In the genomic region with DNA sequence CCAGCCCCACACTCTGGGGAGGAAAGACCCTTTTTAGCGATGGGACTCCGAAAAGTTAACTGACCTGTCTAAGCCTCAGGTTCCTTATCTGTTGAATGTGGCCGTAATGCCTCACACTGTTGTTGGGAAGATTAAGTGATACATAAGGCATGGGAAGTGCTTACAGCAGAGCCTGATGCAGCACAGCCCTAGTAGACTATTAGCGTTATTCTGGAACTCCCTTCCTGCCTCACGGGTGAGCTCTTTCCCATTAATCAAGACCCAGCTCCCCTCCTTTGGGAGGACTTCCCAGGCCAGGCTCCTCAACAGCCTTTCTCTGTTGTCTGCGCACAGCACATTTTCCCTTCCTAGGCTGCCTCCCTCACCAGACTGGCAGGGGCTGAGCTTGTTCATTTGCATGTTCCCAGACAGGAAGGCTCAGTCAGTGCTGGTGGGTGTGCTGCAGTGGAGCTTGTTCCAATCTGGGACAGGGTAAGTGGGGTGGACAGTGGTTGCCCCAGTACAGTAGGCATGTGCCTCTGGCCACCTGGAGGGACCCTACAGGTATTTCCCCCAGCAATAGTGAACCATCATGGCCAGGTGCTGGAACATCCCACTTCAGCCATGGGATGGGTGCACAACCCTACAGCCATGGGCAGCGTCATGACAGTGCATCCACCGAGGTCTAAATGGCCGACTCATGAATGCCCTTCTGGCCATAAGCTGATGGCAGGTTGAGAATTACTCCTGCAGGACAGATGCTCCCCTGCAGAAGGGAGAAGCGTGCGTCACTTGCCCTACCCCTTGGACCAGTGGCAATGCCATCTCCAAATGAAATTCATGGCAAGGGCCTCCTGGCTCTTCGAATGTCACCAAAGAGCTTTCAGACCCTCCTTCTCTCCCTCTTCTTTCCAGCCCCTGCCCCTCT, we compare ENCODE assay signal across 9 cellular contexts. TPM values are rescaled to one million over a fixed set of nuclear protein-coding genes. Genes with fewer than 3 reads are reported as not detected.
DNase-seq lines count a peak whose midpoint lies in the region; ATAC-seq, FAIRE-seq and TF ChIP-seq lines count a peak whose summit lies in the region.
"Had no signal": no experiment of that assay in that cellular context is flagged by ENCODE, and none has a peak within 500 bp of the region (broad histone marks: within the 10 kb centered on the region; RNA-seq: fewer than 3 reads in every experiment).

No MANE protein-coding gene starts in this region.

- H3K9ac ChIP-seq in Karpas-422 (ENCODE audit: low read length): no peak overlapping the region
- no peak overlapping the region for H3K9ac ChIP-seq in endothelial cell of umbilical vein (replicated peaks; ENCODE audit: extremely low read depth, insufficient read depth, low read length)
- H3K9ac ChIP-seq in GM23248: no peak overlapping the region

- in situ Hi-C loops in GM23248 (cut with MboI): no loop called here

- no peak for TF ChIP-seq CTCF in endothelial cell of umbilical vein (IDR thresholded peaks at IDR 0.05; ENCODE audit: extremely low read depth in 1 of 2, insufficient read depth in 1 of 2, low read depth in 1 of 2, low read length in 2 of 2)
- TF ChIP-seq CTCF in hepatocyte (IDR thresholded peaks at IDR 0.05; ENCODE audit: poor library complexity): no peak

- H3K9me3 ChIP-seq in Karpas-422 (ENCODE audit: low read length): no peaks in the 10 kb centered on the region
- no peaks in the 10 kb centered on the region for H3K9me3 ChIP-seq in endothelial cell of umbilical vein (replicated peaks; ENCODE audit: control insufficient read depth, insufficient read depth, low read length)
- no peaks in the 10 kb centered on the region for H3K9me3 ChIP-seq in GM23248 (ENCODE audit: low read depth)
- no peaks in the 10 kb centered on the region for H3K9me3 ChIP-seq in hepatocyte (ENCODE audit: low read depth)

- peak overlapping the region; percentile 91 for H3K27ac Mint-ChIP-seq in activated CD4-positive, alpha-beta T cell treated with anti-CD3 and anti-CD28 coated beads, Interleukin-2, amount 10 ng/mL, durations not matched to agents 7 days and 5 days
- peak overlapping the region; percentile 99 for H3K27ac Mint-ChIP-seq in stimulated activated memory B cell treated with anti-CD40 and anti-IgM and Interleukin-4, amounts not matched to agents 10 μg/mL and 1 μg/mL and 100 μg/mL, for 72 hours

- H2AFZ ChIP-seq in Karpas-422 (ENCODE audit: low read length): peak overlapping the region; percentile 93
- H2AFZ ChIP-seq in endothelial cell of umbilical vein (ENCODE audit: low read depth, low read length): peak overlapping the region; percentile 19
- H2AFZ ChIP-seq in GM23248: no peak overlapping the region
- H2AFZ ChIP-seq in hepatocyte: no peak overlapping the region

- POLR2A ChIA-PET in activated CD4-positive, alpha-beta T cell treated with anti-CD3 and anti-CD28 coated beads, Interleukin-2, amount 10 ng/mL, durations not matched to agents 7 days and 5 days (lab: Charles Lee): interaction anchor here (0.6 kb wide), 1 partner anchor 9 kb away, joined by 3 read pairs; no protein-coding TSS in a partner anchor
- POLR2A ChIA-PET in endothelial cell of umbilical vein (lab: Charles Lee): no interaction called here

- DNase-seq in activated CD4-positive, alpha-beta T cell treated with anti-CD3 and anti-CD28 coated beads, Interleukin-2, amount 10 ng/mL, durations not matched to agents 7 days and 5 days: no peak
- no peak for DNase-seq in activated CD4-positive, alpha-beta T cell treated with anti-CD3 and anti-CD28 coated beads, Interleukin-2, amount 50 U/mL, for 4 hours
- DNase-seq in Karpas-422: no peak
- no peak for DNase-seq in endothelial cell of umbilical vein (ENCODE audit: low read depth, low spot score)
- DNase-seq in GM23248: no peak
- DNase-seq in hepatocyte (ENCODE audit: low spot score): no peak
- no peak for DNase-seq in NCI-H748 (lab: John Stamatoyannopoulos, UW; ENCODE audit: unreplicated experiment)
- DNase-seq: NCI-H1105 had no signal

- H3K27me3 ChIP-seq in Karpas-422 (ENCODE audit: low read length): no peaks in the 10 kb centered on the region
- H3K27me3 ChIP-seq in endothelial cell of umbilical vein (ENCODE audit: control insufficient read depth in 2 of 2, insufficient read depth in 2 of 2, low read length in 2 of 2): peaks cover 0 to 2% of the 10 kb centered on the region in 2 experiments
- H3K27me3 ChIP-seq in GM23248 (replicated peaks; ENCODE audit: insufficient read depth): no peaks in the 10 kb centered on the region
- H3K27me3 ChIP-seq in hepatocyte: no peaks in the 10 kb centered on the region

- no peak for FAIRE-seq in endothelial cell of umbilical vein (lab: Jason Lieb, UNC)

- H3K36me3 ChIP-seq in Karpas-422 (ENCODE audit: insufficient read depth, low read length): no peaks in the 10 kb centered on the region
- H3K36me3 ChIP-seq in endothelial cell of umbilical vein (ENCODE audit: control insufficient read depth in 2 of 2, extremely low read depth in 1 of 2, insufficient read depth in 2 of 2, low read length in 2 of 2): no peaks in the 10 kb centered on the region
- no peaks in the 10 kb centered on the region for H3K36me3 ChIP-seq in GM23248 (ENCODE audit: low read depth)
- no peaks in the 10 kb centered on the region for H3K36me3 ChIP-seq in hepatocyte (replicated peaks; ENCODE audit: insufficient read depth, low read depth)

- peaks cover 3% of the 10 kb centered on the region for H3K36me3 Mint-ChIP-seq in activated CD4-positive, alpha-beta T cell treated with anti-CD3 and anti-CD28 coated beads, Interleukin-2, amount 10 ng/mL, durations not matched to agents 7 days and 5 days (ENCODE audit: low read depth)
- no peaks in the 10 kb centered on the region for H3K36me3 Mint-ChIP-seq in stimulated activated memory B cell treated with anti-CD40 and anti-IgM and Interleukin-4, amounts not matched to agents 10 μg/mL and 1 μg/mL and 100 μg/mL, for 72 hours

- TF ChIP-seq POLR2A in endothelial cell of umbilical vein (IDR thresholded peaks at IDR 0.05; ENCODE audit: low read depth, low read length): no peak

- intact Hi-C loops in endothelial cell of umbilical vein (cut with micrococcal nuclease): no loop called here

- no peaks in the 10 kb centered on the region for H3K9me1 ChIP-seq in endothelial cell of umbilical vein (replicated peaks; ENCODE audit: control insufficient read depth, extremely low read depth, insufficient read depth, low read length)

- WGBS in GM23248 (ENCODE audit: low coverage in 1 of 2, low lambda C conversion rate in 2 of 2, missing lambda C conversion rate in 2 of 2), 2 experiments: 74 to 75% methylated on average over 12 of the region's 12 CpGs
- WGBS in hepatocyte (ENCODE audit: low lambda C conversion rate, missing lambda C conversion rate): 75% methylated on average over 12 of the region's 12 CpGs

- dilution Hi-C loops in endothelial cell of umbilical vein (cut with MboI; ENCODE audit: extremely low pct_ligation_motif_present, low sequenced_read_pairs): no loop called here

- CTCF ChIA-PET in activated CD4-positive, alpha-beta T cell treated with anti-CD3 and anti-CD28 coated beads, Interleukin-2, amount 10 ng/mL, durations not matched to agents 7 days and 5 days (lab: Charles Lee): interaction anchor here (1.2 to 4.0 kb wide), 6 partner anchors 9 to 34 kb away, joined by 3 to 24 read pairs (median 7); no protein-coding TSS in a partner anchor
- CTCF ChIA-PET in endothelial cell of umbilical vein (lab: Charles Lee): interaction anchor here (0.6 to 1.7 kb wide), 4 partner anchors 9 to 25 kb away, joined by 3 to 9 read pairs (median 4); no protein-coding TSS in a partner anchor

- H3K79me2 ChIP-seq in Karpas-422 (ENCODE audit: low read length) (no peaks in the 10 kb centered on the region), endothelial cell of umbilical vein (ENCODE audit: control insufficient read depth, insufficient read depth, low read length) (no peaks in the 10 kb centered on the region), GM23248 (ENCODE audit: insufficient read depth) (no peaks in the 10 kb centered on the region), hepatocyte (no peaks in the 10 kb centered on the region)

- peaks cover 31% of the 10 kb centered on the region for H3K4me1 ChIP-seq in Karpas-422 (ENCODE audit: low read length)
- no peaks in the 10 kb centered on the region for H3K4me1 ChIP-seq in endothelial cell of umbilical vein (ENCODE audit: control insufficient read depth, extremely low read depth, insufficient read depth, low read length)
- H3K4me1 ChIP-seq in GM23248 (ENCODE audit: insufficient read depth): no peaks in the 10 kb centered on the region
- no peaks in the 10 kb centered on the region for H3K4me1 ChIP-seq in hepatocyte (ENCODE audit: insufficient read depth)

- H3K9me3 Mint-ChIP-seq in activated CD4-positive, alpha-beta T cell treated with anti-CD3 and anti-CD28 coated beads, Interleukin-2, amount 10 ng/mL, durations not matched to agents 7 days and 5 days: no peaks in the 10 kb centered on the region
- no peaks in the 10 kb centered on the region for H3K9me3 Mint-ChIP-seq in stimulated activated memory B cell treated with anti-CD40 and anti-IgM and Interleukin-4, amounts not matched to agents 10 μg/mL and 1 μg/mL and 100 μg/mL, for 72 hours

- no peak for ATAC-seq in stimulated activated memory B cell treated with anti-CD40 and anti-IgM and Interleukin-4, amounts not matched to agents 10 μg/mL and 1 μg/mL and 100 μg/mL, for 72 hours

- H3K4me2 ChIP-seq in Karpas-422 (ENCODE audit: low read depth, low read length, poor library complexity, severe bottlenecking) (no peak overlapping the region), endothelial cell of umbilical vein (ENCODE audit: insufficient read depth, low read length) (no peak overlapping the region), GM23248 (ENCODE audit: unreplicated experiment) (no peak overlapping the region), hepatocyte (no peak overlapping the region)

- no peaks in the 10 kb centered on the region for H3K27me3 Mint-ChIP-seq in activated CD4-positive, alpha-beta T cell treated with anti-CD3 and anti-CD28 coated beads, Interleukin-2, amount 10 ng/mL, durations not matched to agents 7 days and 5 days
- no peaks in the 10 kb centered on the region for H3K27me3 Mint-ChIP-seq in stimulated activated memory B cell treated with anti-CD40 and anti-IgM and Interleukin-4, amounts not matched to agents 10 μg/mL and 1 μg/mL and 100 μg/mL, for 72 hours

- H3K4me1 Mint-ChIP-seq in activated CD4-positive, alpha-beta T cell treated with anti-CD3 and anti-CD28 coated beads, Interleukin-2, amount 10 ng/mL, durations not matched to agents 7 days and 5 days: peaks cover 69% of the 10 kb centered on the region
- H3K4me1 Mint-ChIP-seq in stimulated activated memory B cell treated with anti-CD40 and anti-IgM and Interleukin-4, amounts not matched to agents 10 μg/mL and 1 μg/mL and 100 μg/mL, for 72 hours: peaks cover 56% of the 10 kb centered on the region

- no peak overlapping the region for H3K4me3 Mint-ChIP-seq in activated CD4-positive, alpha-beta T cell treated with anti-CD3 and anti-CD28 coated beads, Interleukin-2, amount 10 ng/mL, durations not matched to agents 7 days and 5 days
- H3K4me3 Mint-ChIP-seq in stimulated activated memory B cell treated with anti-CD40 and anti-IgM and Interleukin-4, amounts not matched to agents 10 μg/mL and 1 μg/mL and 100 μg/mL, for 72 hours: peak overlapping the region; percentile 80

- no peaks in the 10 kb centered on the region for H3F3A ChIP-seq in GM23248 (ENCODE audit: insufficient read depth)

- no peak overlapping the region for H3K4me3 ChIP-seq in Karpas-422 (ENCODE audit: low read length)
- H3K4me3 ChIP-seq in endothelial cell of umbilical vein (replicated peaks in 1 of 3; ENCODE audit: insufficient read depth in 1 of 3, low read depth in 1 of 3, low read length in 3 of 3): no peak overlapping the region
- no peak overlapping the region for H3K4me3 ChIP-seq in GM23248
- no peak overlapping the region for H3K4me3 ChIP-seq in hepatocyte

- no TSS peak for BruUV-seq in endothelial cell of umbilical vein (replicated peaks; lab: Mats Ljungman, UMichigan)

- H4K20me1 ChIP-seq in Karpas-422 (ENCODE audit: insufficient read depth, low read depth, low read length) (no peaks in the 10 kb centered on the region), endothelial cell of umbilical vein (replicated peaks; ENCODE audit: control insufficient read depth, extremely low read depth, insufficient read depth, low read length) (no peaks in the 10 kb centered on the region), GM23248 (ENCODE audit: insufficient read depth) (no peaks in the 10 kb centered on the region), hepatocyte (ENCODE audit: insufficient read depth, poor library complexity, severe bottlenecking) (no peaks in the 10 kb centered on the region)

- no peaks in the 10 kb centered on the region for H3K9me2 ChIP-seq in Karpas-422 (replicated peaks; ENCODE audit: insufficient read depth, low read length)
- no peaks in the 10 kb centered on the region for H3K9me2 ChIP-seq in GM23248 (ENCODE audit: insufficient read depth)
- H3K9me2 ChIP-seq in hepatocyte (replicated peaks; ENCODE audit: insufficient read depth): no peaks in the 10 kb centered on the region

- no peak overlapping the region for H3K27ac ChIP-seq in Karpas-422 (ENCODE audit: low read length)
- H3K27ac ChIP-seq in endothelial cell of umbilical vein (ENCODE audit: insufficient read depth, low read depth, low read length): no peak overlapping the region
- H3K27ac ChIP-seq in GM23248: no peak overlapping the region
- H3K27ac ChIP-seq in hepatocyte: no peak overlapping the region

RNA-seq across cellular contexts. Expression of gene PSTPIP1, which starts 5.8 kb away (rescaled TPM):
- total RNA-seq in activated CD4-positive, alpha-beta T cell treated with anti-CD3 and anti-CD28 coated beads, Interleukin-2, amount 10 ng/mL, durations not matched to agents 7 days and 5 days: 100 to 1,000 TPM; 135 to 176 TPM
- total RNA-seq in Karpas-422 (2014; rRNA removed; shearing (Covaris generic); ENCODE audit: low replicate concordance): 13.1 and 40.4 TPM in 2 replicates
- total RNA-seq in endothelial cell of umbilical vein: not detected in 2 replicates
- not detected in 2 replicates for polyA plus RNA-seq in endothelial cell of umbilical vein
- polyA plus RNA-seq in endothelial cell of umbilical vein (2011; cell fraction: cytosol; rRNA removed): not detected in 2 replicates
- polyA plus RNA-seq in endothelial cell of umbilical vein (2011; cell fraction: nucleus; rRNA removed): 0.11 TPM in 1 of 2 replicates, not detected in the other
- not detected in 2 replicates for polyA plus RNA-seq in endothelial cell of umbilical vein (2012)
- polyA minus RNA-seq in endothelial cell of umbilical vein: not detected in 2 replicates
- not detected for polyA minus RNA-seq in endothelial cell of umbilical vein (2011; cell fraction: cytosol; rRNA and poly(A)+ RNA removed)
- polyA minus RNA-seq in endothelial cell of umbilical vein (2011; cell fraction: nucleus; rRNA and poly(A)+ RNA removed): not detected in 2 replicates
- 0.38 TPM in 1 of 2 replicates, not detected in the other for total RNA-seq in GM23248 (2014; rRNA removed; shearing (Covaris generic))
- polyA plus RNA-seq in GM23248 (2016; fragmentation: Nextera tagmentation; extraction: Ambion mirVana): 0.71 and 0.80 TPM in 2 replicates
- not detected in 2 replicates for total RNA-seq in hepatocyte
- 0.69 TPM in 1 of 2 replicates, not detected in the other for polyA plus RNA-seq in hepatocyte

RNA-seq across cellular contexts. Expression of gene RCN2, which starts 57.6 kb away (rescaled TPM):
- total RNA-seq in activated CD4-positive, alpha-beta T cell treated with anti-CD3 and anti-CD28 coated beads, Interleukin-2, amount 10 ng/mL, durations not matched to agents 7 days and 5 days: 10 to 100 TPM; 23.2 to 26.8 TPM
- 69.3 and 84.8 TPM in 2 replicates for total RNA-seq in Karpas-422 (2014; rRNA removed; shearing (Covaris generic); ENCODE audit: low replicate concordance)
- total RNA-seq in endothelial cell of umbilical vein (69.8 and 71.9 TPM in 2 replicates), hepatocyte (147 and 153 TPM in 2 replicates)
- polyA plus RNA-seq in endothelial cell of umbilical vein (30.2 and 45.2 TPM in 2 replicates), GM23248 (2016; fragmentation: Nextera tagmentation; extraction: Ambion mirVana) (178 and 181 TPM in 2 replicates), hepatocyte (132 and 144 TPM in 2 replicates)
- 63.9 and 65.6 TPM in 2 replicates for polyA plus RNA-seq in endothelial cell of umbilical vein (2011; cell fraction: cytosol; rRNA removed)
- polyA plus RNA-seq in endothelial cell of umbilical vein (2011; cell fraction: nucleus; rRNA removed): 26.9 and 45.4 TPM in 2 replicates
- polyA plus RNA-seq in endothelial cell of umbilical vein (2012): 65.8 and 70.5 TPM in 2 replicates
- 11.7 and 16.8 TPM in 2 replicates for polyA minus RNA-seq in endothelial cell of umbilical vein
- 20.1 TPM for polyA minus RNA-seq in endothelial cell of umbilical vein (2011; cell fraction: cytosol; rRNA and poly(A)+ RNA removed)
- 9.9 and 13.4 TPM in 2 replicates for polyA minus RNA-seq in endothelial cell of umbilical vein (2011; cell fraction: nucleus; rRNA and poly(A)+ RNA removed)
- 95.4 and 96.7 TPM in 2 replicates for total RNA-seq in GM23248 (2014; rRNA removed; shearing (Covaris generic))

Comparison
In these comparisons a context has a peak if more than half of its experiments do, and no peak if none do; other contexts are left out.
1. H2AFZ ChIP-seq: peak in Karpas-422 (single experiment) and endothelial cell of umbilical vein (single experiment); none in GM23248 (single experiment) and hepatocyte (single experiment).
2. RNA of gene PSTPIP1, which starts 5.8 kb away (total RNA-seq): 135 to 176 TPM in activated CD4-positive, alpha-beta T cell treated with anti-CD3 and anti-CD28 coated beads, Interleukin-2, amount 10 ng/mL, durations not matched to agents 7 days and 5 days and 13.1 to 40.4 TPM in Karpas-422; not detected in hepatocyte, not detected in endothelial cell of umbilical vein and 0.38 TPM in GM23248; every median in the first group is over 10 times any median in the second.